In genomic region chr3:168988867-168989266, GRCh38 we compare ENCODE assay signal across 1 cellular context.
A peak's percentile ranks its signal among the peaks of the same experiment; 100 is the strongest.
TF ChIP-seq lines count a peak whose summit lies in the region.

No MANE protein-coding gene starts in this region.

TF ChIP-seq in HepG2, 621 proteins besides CTCF, POLR2A, EP300 and RAD21 (continued from another document and continues in another):
- TF ChIP-seq SOX13 (IDR thresholded peaks at IDR 0.05) (0 out of 2 replicates have a peak, but pooled peaks have one; percentile 33), SOX13 (CRISPR knock-in tag; conservative IDR thresholded peaks at IDR 0.05 in 1 of 2, IDR thresholded peaks at IDR 0.05 in 1 of 2) (peak in 1 of 2 experiments; percentile 77; a peak in 2 of 4 replicates), GLI4 (CRISPR knock-in tag; IDR thresholded peaks at IDR 0.05; ENCODE audit: borderline replicate concordance) (no peak), STAG1 (CRISPR knock-in tag; IDR thresholded peaks at IDR 0.05) (no peak), HOXA7 (CRISPR knock-in tag; IDR thresholded peaks at IDR 0.05) (no peak), ZNF879 (CRISPR knock-in tag; IDR thresholded peaks at IDR 0.05) (no peak), MTA3 (CRISPR knock-in tag; IDR thresholded peaks at IDR 0.05) (no peak), ZBTB40 (IDR thresholded peaks at IDR 0.05) (no peak), ZBTB40 (CRISPR knock-in tag; IDR thresholded peaks at IDR 0.05) (no peak; the same call in 1 of the 2 replicates), ZNF121 (CRISPR knock-in tag; IDR thresholded peaks at IDR 0.05) (no peak), ZNF124 (CRISPR knock-in tag; IDR thresholded peaks at IDR 0.05) (0 out of 2 replicates have a peak, but pooled peaks have one; percentile 58), ZNF891 (CRISPR knock-in tag; IDR thresholded peaks at IDR 0.05) (no peak), ZNF616 (CRISPR knock-in tag; IDR thresholded peaks at IDR 0.05; ENCODE audit: low read depth) (no peak), ZMYM4 (CRISPR knock-in tag; IDR thresholded peaks at IDR 0.05) (peak; percentile 96), ETV6 (CRISPR knock-in tag; conservative IDR thresholded peaks at IDR 0.05) (no peak), ZNF282 (IDR thresholded peaks at IDR 0.05; ENCODE audit: partially characterized antibody) (no peak), JDP2 (CRISPR knock-in tag; IDR thresholded peaks at IDR 0.05; ENCODE audit: borderline replicate concordance) (no peak), SRSF1 (optimal IDR thresholded peaks at IDR 0.05; ENCODE audit: low read depth, low read length) (no peak), ZNF207 (IDR thresholded peaks at IDR 0.05; ENCODE audit: borderline replicate concordance) (no peak), RBM39 (IDR thresholded peaks at IDR 0.05; ENCODE audit: low read depth, low read length, poor library complexity, severe bottlenecking) (no peak), ZNF362 (CRISPR knock-in tag; IDR thresholded peaks at IDR 0.05; ENCODE audit: borderline replicate concordance) (peak; percentile 97), TRIM24 (CRISPR knock-in tag; IDR thresholded peaks at IDR 0.05) (no peak), FOSL2 (CRISPR knock-in tag; IDR thresholded peaks at IDR 0.05) (no peak), GRHL1 (CRISPR knock-in tag; conservative IDR thresholded peaks at IDR 0.05) (no peak), MEIS1 (CRISPR knock-in tag; IDR thresholded peaks at IDR 0.05; ENCODE audit: borderline replicate concordance) (no peak), SPEN (CRISPR knock-in tag; IDR thresholded peaks at IDR 0.05; ENCODE audit: low read depth) (no peak), ZNF326 (CRISPR knock-in tag; IDR thresholded peaks at IDR 0.05; ENCODE audit: borderline replicate concordance) (no peak), ELF4 (CRISPR knock-in tag; IDR thresholded peaks at IDR 0.05; ENCODE audit: borderline replicate concordance) (no peak), ATF1 (CRISPR knock-in tag; IDR thresholded peaks at IDR 0.05) (peak; percentile 51; the same call in 1 of the 2 replicates), ZFP91 (CRISPR knock-in tag; IDR thresholded peaks at IDR 0.05; ENCODE audit: borderline replicate concordance) (no peak), DNMT1 (CRISPR knock-in tag; IDR thresholded peaks at IDR 0.05) (no peak), PHB2 (IDR thresholded peaks at IDR 0.05; ENCODE audit: partially characterized antibody) (no peak), BCL6 (CRISPR knock-in tag; IDR thresholded peaks at IDR 0.05) (peak; percentile 76), NR2C2 (CRISPR knock-in tag; IDR thresholded peaks at IDR 0.05; ENCODE audit: borderline replicate concordance) (peak; percentile 16; the same call in 1 of the 2 replicates), ZNF296 (CRISPR knock-in tag; conservative IDR thresholded peaks at IDR 0.05) (no peak), ZFP36 (IDR thresholded peaks at IDR 0.05; ENCODE audit: borderline replicate concordance, low read depth, low read length, partially characterized antibody) (no peak)
- TF ChIP-seq, protein P1, sequence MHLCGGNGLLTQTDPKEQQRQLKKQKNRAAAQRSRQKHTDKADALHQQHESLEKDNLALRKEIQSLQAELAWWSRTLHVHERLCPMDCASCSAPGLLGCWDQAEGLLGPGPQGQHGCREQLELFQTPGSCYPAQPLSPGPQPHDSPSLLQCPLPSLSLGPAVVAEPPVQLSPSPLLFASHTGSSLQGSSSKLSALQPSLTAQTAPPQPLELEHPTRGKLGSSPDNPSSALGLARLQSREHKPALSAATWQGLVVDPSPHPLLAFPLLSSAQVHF (CRISPR knock-in tag; IDR thresholded peaks at IDR 0.05), result no peak
- TF ChIP-seq, protein P2, sequence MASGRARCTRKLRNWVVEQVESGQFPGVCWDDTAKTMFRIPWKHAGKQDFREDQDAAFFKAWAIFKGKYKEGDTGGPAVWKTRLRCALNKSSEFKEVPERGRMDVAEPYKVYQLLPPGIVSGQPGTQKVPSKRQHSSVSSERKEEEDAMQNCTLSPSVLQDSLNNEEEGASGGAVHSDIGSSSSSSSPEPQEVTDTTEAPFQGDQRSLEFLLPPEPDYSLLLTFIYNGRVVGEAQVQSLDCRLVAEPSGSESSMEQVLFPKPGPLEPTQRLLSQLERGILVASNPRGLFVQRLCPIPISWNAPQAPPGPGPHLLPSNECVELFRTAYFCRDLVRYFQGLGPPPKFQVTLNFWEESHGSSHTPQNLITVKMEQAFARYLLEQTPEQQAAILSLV (CRISPR knock-in tag; IDR thresholded peaks at IDR 0.05; ENCODE audit: borderline replicate concordance), result no peak
- TF ChIP-seq, protein P3, sequence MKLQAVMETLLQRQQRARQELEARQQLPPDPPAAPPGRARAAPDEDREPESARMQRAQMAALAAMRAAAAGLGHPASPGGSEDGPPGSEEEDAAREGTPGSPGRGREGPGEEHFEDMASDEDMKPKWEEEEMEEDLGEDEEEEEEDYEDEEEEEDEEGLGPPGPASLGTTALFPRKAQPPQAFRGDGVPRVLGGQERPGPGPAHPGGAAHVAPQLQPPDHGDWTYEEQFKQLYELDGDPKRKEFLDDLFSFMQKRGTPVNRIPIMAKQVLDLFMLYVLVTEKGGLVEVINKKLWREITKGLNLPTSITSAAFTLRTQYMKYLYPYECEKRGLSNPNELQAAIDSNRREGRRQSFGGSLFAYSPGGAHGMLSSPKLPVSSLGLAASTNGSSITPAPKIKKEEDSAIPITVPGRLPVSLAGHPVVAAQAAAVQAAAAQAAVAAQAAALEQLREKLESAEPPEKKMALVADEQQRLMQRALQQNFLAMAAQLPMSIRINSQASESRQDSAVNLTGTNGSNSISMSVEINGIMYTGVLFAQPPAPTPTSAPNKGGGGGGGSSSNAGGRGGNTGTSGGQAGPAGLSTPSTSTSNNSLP (IDR thresholded peaks at IDR 0.05; ENCODE audit: low read depth, low read length), result peak; percentile 82
- TF ChIP-seq, protein P4, sequence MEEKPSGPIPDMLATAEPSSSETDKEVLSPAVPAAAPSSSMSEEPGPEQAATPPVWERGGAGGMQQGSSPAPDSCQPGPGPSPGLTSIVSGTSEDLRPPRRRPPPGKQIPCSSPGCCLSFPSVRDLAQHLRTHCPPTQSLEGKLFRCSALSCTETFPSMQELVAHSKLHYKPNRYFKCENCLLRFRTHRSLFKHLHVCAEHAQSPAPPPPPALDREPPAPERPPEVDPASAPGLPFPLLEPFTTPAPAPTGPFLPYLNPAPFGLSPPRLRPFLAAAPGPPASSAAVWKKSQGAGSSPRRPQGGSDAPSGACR (CRISPR knock-in tag; IDR thresholded peaks at IDR 0.05), result no peak
- TF ChIP-seq, protein P5, sequence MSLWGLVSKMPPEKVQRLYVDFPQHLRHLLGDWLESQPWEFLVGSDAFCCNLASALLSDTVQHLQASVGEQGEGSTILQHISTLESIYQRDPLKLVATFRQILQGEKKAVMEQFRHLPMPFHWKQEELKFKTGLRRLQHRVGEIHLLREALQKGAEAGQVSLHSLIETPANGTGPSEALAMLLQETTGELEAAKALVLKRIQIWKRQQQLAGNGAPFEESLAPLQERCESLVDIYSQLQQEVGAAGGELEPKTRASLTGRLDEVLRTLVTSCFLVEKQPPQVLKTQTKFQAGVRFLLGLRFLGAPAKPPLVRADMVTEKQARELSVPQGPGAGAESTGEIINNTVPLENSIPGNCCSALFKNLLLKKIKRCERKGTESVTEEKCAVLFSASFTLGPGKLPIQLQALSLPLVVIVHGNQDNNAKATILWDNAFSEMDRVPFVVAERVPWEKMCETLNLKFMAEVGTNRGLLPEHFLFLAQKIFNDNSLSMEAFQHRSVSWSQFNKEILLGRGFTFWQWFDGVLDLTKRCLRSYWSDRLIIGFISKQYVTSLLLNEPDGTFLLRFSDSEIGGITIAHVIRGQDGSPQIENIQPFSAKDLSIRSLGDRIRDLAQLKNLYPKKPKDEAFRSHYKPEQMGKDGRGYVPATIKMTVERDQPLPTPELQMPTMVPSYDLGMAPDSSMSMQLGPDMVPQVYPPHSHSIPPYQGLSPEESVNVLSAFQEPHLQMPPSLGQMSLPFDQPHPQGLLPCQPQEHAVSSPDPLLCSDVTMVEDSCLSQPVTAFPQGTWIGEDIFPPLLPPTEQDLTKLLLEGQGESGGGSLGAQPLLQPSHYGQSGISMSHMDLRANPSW (CRISPR knock-in tag; IDR thresholded peaks at IDR 0.05; ENCODE audit: borderline replicate concordance), result peak; percentile 85; the same call in 1 of the 2 replicates
